ENCODE assay signal across 1 cellular context in the genomic region with DNA sequence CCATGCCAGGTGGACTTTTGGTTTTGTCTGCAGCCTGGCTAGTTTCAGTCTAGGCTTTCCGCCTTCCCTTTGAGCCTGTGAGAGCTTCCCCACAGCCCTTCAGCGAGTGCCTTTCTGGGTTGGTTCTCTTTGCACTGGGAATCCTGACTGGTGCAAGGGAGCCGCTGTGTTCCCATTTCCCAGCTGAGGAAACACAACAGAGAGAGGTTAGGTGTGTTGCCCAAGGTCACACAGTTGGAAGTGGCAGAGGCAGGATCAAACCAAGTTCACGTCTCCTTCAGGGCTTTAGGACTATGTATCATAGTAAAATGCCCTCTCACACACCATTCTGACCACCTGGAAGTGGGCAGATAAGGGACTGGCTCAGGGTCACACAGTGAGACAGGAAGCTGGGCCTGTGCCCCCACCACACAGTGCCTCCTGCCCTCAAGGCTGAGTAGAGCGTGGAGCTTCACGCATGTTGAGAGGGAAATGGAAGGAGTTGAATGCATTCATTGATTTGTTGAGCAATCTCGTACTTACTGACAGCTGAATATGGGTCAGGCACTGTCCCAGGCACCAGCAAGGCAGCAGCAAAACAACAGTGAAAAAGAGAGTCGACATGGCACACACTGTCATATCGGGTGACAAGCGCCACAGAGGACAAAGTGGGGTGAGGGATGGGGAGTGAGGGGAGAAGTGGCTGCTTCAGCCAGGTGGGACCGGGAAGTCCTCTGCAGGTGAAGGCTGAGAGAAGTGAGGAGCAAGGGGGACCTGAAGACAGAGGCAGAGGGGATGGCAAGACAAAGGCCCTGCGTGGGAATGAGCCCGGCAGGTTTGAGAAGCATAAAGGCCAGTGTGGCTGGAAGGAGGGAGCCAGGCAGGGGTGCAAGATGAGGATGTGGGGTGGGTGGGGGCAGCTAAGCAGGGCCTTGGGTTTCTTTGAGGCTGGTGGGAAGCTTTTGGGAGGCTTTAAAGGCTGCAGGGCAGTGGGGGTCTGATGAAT.
TF ChIP-seq lines count a peak whose summit lies in the region.

No MANE protein-coding gene starts in this region.

TF ChIP-seq in liver, 16 proteins besides CTCF, POLR2A, EP300 and RAD21 (continued from another document):
- TF ChIP-seq, protein P1, sequence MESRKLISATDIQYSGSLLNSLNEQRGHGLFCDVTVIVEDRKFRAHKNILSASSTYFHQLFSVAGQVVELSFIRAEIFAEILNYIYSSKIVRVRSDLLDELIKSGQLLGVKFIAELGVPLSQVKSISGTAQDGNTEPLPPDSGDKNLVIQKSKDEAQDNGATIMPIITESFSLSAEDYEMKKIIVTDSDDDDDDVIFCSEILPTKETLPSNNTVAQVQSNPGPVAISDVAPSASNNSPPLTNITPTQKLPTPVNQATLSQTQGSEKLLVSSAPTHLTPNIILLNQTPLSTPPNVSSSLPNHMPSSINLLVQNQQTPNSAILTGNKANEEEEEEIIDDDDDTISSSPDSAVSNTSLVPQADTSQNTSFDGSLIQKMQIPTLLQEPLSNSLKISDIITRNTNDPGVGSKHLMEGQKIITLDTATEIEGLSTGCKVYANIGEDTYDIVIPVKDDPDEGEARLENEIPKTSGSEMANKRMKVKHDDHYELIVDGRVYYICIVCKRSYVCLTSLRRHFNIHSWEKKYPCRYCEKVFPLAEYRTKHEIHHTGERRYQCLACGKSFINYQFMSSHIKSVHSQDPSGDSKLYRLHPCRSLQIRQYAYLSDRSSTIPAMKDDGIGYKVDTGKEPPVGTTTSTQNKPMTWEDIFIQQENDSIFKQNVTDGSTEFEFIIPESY (IDR thresholded peaks at IDR 0.05), result no peak
TF ChIP-seq in liver: peak in this region for 2.
